9 cellular contexts compared by ENCODE assay signal in the genomic region with DNA sequence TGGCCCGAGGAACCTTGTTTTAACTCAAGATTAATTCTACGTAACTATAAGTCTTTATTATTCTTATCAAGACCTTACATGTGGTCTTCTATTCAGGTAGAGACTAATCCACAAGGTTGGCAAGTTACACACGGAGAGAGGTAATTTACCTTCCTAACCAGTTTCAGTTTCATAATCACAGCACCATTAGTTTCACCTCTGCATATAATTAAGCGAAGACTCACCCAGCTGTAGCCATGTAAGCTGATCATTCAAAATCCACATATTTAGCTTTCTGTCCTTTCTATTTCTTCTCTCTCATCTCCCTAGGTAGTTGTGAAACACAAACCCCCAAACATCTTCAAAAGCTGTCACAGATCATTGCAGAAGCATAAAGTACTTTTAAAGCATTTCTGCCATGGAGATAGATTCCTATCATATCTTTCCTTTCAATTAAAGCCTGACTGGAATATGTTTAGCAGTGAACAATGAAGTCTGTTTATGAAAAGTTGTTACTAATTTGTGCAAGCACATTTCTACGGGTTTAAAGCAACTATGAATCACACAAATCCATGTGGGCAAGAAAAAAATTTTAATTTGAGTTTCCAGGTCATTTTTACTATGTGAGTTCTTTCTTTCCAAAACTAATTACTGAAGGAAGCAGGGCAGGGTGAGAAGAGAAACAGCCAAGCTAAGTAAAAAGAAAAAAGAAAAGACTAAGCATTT.
DNase-seq lines count a peak whose midpoint lies in the region; ATAC-seq and TF ChIP-seq lines count a peak whose summit lies in the region.
"Had no signal": no experiment of that assay in that cellular context is flagged by ENCODE, and none has a peak within 500 bp of the region (broad histone marks: within the 10 kb centered on the region; RNA-seq: fewer than 3 reads in every experiment).

No MANE protein-coding gene starts in this region.

- ATAC-seq in GM21529 (IDR thresholded peaks at IDR 0.05; ENCODE audit: unreplicated experiment), result peak; percentile 77
- peak; percentile 74 for ATAC-seq in left colon

- intact Hi-C loops in PC-9 (cut with micrococcal nuclease; ENCODE audit: unreplicated experiment) (no loop called here), left colon (cut with DNase I, micrococcal nuclease) (no loop called here), prostate gland (cut with DNase I) (no loop called here)

- 38% methylated on average over 5 of the region's 5 CpGs for WGBS in prostate gland

- BruUV-seq in PC-9 (replicated peaks; lab: Mats Ljungman, UMichigan), result no TSS peak

- CTCF ChIA-PET in PC-9 (lab: Charles Lee), result no interaction called here

- no peak for TF ChIP-seq POLR2A in prostate gland (IDR thresholded peaks at IDR 0.05)

- H3F3A ChIP-seq in PC-9 (ENCODE audit: insufficient read depth, low read depth), result no peaks in the 10 kb centered on the region

- H3K4me3 ChIP-seq in PC-9, result no peak overlapping the region
- no peak overlapping the region for H3K4me3 ChIP-seq in prostate gland
- no peak overlapping the region for H3K4me3 ChIP-seq in right atrium auricular region

- H3K27me3 ChIP-seq in PC-9 (ENCODE audit: insufficient read depth, low read depth) (no peaks in the 10 kb centered on the region), prostate gland (replicated peaks; ENCODE audit: insufficient read depth) (no peaks in the 10 kb centered on the region), right atrium auricular region (no peaks in the 10 kb centered on the region)

- no peaks in the 10 kb centered on the region for H3K9me2 ChIP-seq in PC-9 (ENCODE audit: insufficient read depth)

- in situ Hi-C loops in GM13976 (cut with MboI; ENCODE audit: low sequenced_read_pairs, unreplicated experiment), result no loop called here

- H4K20me1 ChIP-seq in PC-9 (ENCODE audit: insufficient read depth), result no peaks in the 10 kb centered on the region

- DNase-seq in DMS79 treated with DMSO at 0.1 percent for 48 hours (lab: John Stamatoyannopoulos, UW) (peak; percentile 46), PC-9 (no peak), left colon (no peak), prostate gland (ENCODE audit: low spot score) (no peak), GM13976 (ENCODE audit: low spot score) (no peak), right atrium auricular region (ENCODE audit: low spot score) (no peak)
- no peak for DNase-seq in activated CD4-positive, alpha-beta T cell treated with anti-CD3 and anti-CD28 coated beads, Interleukin-2, amount 50 U/mL, for 48 hours
- DNase-seq: NCI-H2107 had no signal

- 0 out of 2 replicates have a peak overlapping the region, but pooled peaks have one; percentile 15 for H3K4me2 ChIP-seq in PC-9

- no peaks in the 10 kb centered on the region for H3K79me2 ChIP-seq in PC-9 (ENCODE audit: low read depth)

- H2AFZ ChIP-seq in PC-9, result no peak overlapping the region

- H3K27ac ChIP-seq in PC-9 (peak overlapping the region; percentile 16; the same call in 1 of the 2 replicates), prostate gland (no peak overlapping the region), right atrium auricular region (no peak overlapping the region)

- H3K9me3 ChIP-seq in PC-9 (ENCODE audit: insufficient read depth, low read depth), result no peaks in the 10 kb centered on the region
- H3K9me3 ChIP-seq in prostate gland, result no peaks in the 10 kb centered on the region
- peaks cover 0 to 9% of the 10 kb centered on the region in 2 donors for H3K9me3 ChIP-seq in right atrium auricular region

- H3K36me3 ChIP-seq in PC-9 (ENCODE audit: low read depth) (no peaks in the 10 kb centered on the region), prostate gland (no peaks in the 10 kb centered on the region), right atrium auricular region (no peaks in the 10 kb centered on the region)

- POLR2A ChIA-PET in PC-9 (lab: Charles Lee; ENCODE audit: unreplicated experiment), result no interaction called here

- H3K4me1 ChIP-seq in PC-9 (replicated peaks; ENCODE audit: insufficient read depth) (no peaks in the 10 kb centered on the region), prostate gland (replicated peaks) (no peaks in the 10 kb centered on the region), right atrium auricular region (no peaks in the 10 kb centered on the region)

- TF ChIP-seq CTCF in PC-9 (conservative IDR thresholded peaks at IDR 0.05) (no peak), prostate gland (IDR thresholded peaks at IDR 0.05) (no peak), GM13976 (IDR thresholded peaks at IDR 0.05; ENCODE audit: borderline replicate concordance, control extremely low read depth, extremely low read depth, insufficient read depth, missing control alignments) (no peak), right atrium auricular region (IDR thresholded peaks at IDR 0.05) (no peak)
